8 cellular contexts compared by ENCODE assay signal in the genomic region with DNA sequence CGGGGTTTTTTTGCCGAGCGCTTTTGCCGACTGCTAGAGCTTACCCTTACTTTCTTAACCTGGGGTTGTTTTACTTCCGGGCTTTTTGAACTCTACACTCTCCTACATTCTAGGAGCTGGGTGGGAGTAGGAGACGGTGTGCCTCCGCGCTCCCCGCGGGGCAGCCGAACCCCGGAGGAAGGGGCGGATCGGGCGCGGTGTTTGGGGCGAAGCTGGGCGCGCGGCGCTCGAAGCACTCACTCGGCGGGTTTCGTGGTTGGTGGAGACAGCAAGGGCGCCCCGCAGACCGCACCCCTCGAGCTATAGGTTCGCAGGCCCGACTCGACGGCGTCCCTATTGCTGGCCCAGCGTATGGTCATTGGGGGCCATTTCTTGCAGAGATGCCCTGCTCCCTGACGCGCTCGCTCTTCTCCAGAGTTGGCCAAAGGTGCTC. TPM values are rescaled to one million over a fixed set of nuclear protein-coding genes. Genes with fewer than 3 reads are reported as not detected.
DNase-seq lines count a peak whose midpoint lies in the region; ATAC-seq and TF ChIP-seq lines count a peak whose summit lies in the region.

No MANE protein-coding gene starts in this region.

- intact Hi-C loops in head of caudate nucleus (cut with DNase I), result loop anchor here (10.0 kb wide), 1 partner anchor 436 kb away; a partner anchor contains a TSS

- H3K4me1 ChIP-seq in parathyroid adenoma (peaks cover 4% of the 10 kb centered on the region), urinary bladder (ENCODE audit: insufficient read depth) (no peaks in the 10 kb centered on the region)

- H3K27ac ChIP-seq in RWPE1 (peak overlapping the region; percentile 99), parathyroid adenoma (peak overlapping the region; percentile 96), urinary bladder (ENCODE audit: low read depth) (peak overlapping the region; percentile 95)

- CTCF ChIA-PET in RWPE1 (lab: Yijun Ruan, JAX), result interaction anchor here (0.6 to 1.2 kb wide), 6 partner anchors 11 to 231 kb away, joined by 3 to 4 read pairs (median 3); no protein-coding TSS in a partner anchor

- H3K27me3 ChIP-seq in parathyroid adenoma (ENCODE audit: control insufficient read depth, insufficient read depth, low read length), result no peaks in the 10 kb centered on the region

- H3K4me2 ChIP-seq in parathyroid adenoma (ENCODE audit: low read length), result peak overlapping the region; percentile 93

- DNase-seq in DMS79 (lab: John Stamatoyannopoulos, UW), result peak; percentile 22
- DNase-seq in HT1080 (ENCODE audit: low read depth), result peak; percentile 84
- DNase-seq in RWPE1 (ENCODE audit: low spot score), result peak; percentile 78
- DNase-seq in activated gamma-delta T cell treated with anti-CD3 and anti-CD28 coated beads, Interleukin-2, amount 50 U/mL, for 16 hours (ENCODE audit: low read depth), result peak; percentile 59
- peak in 40 of 42 donors; percentile 7 to 84 (median 70) for DNase-seq in head of caudate nucleus

- H3K4me3 ChIP-seq in parathyroid adenoma (ENCODE audit: low read depth, low read length), result peak overlapping the region; percentile 92
- H3K4me3 ChIP-seq in urinary bladder (ENCODE audit: low read depth, low read length), result peak overlapping the region; percentile 73

- TF ChIP-seq CTCF in RWPE1 (conservative IDR thresholded peaks at IDR 0.05; ENCODE audit: low read depth), result no peak
- no peak for TF ChIP-seq CTCF in parathyroid adenoma (IDR thresholded peaks at IDR 0.05)

- WGBS in urinary bladder, result under 1% methylated on average over 38 of the region's 38 CpGs

- peak overlapping the region; percentile 99 for H2AFZ ChIP-seq in parathyroid adenoma

- H3K9me3 ChIP-seq in parathyroid adenoma (ENCODE audit: control insufficient read depth, low read length), result no peaks in the 10 kb centered on the region

- H3K36me3 ChIP-seq in parathyroid adenoma (ENCODE audit: control insufficient read depth, insufficient read depth, low read length), result no peaks in the 10 kb centered on the region
- H3K36me3 ChIP-seq in urinary bladder (ENCODE audit: insufficient read depth), result peaks cover 2% of the 10 kb centered on the region

- H3K9ac ChIP-seq in parathyroid adenoma, result peak overlapping the region; percentile 44

- POLR2A ChIA-PET in RWPE1 (lab: Yijun Ruan, JAX; ENCODE audit: low non-redundant PET), result interaction anchor here (1.4 to 2.4 kb wide), 2 partner anchors 12 to 40 kb away, joined by 4 to 32 read pairs; no protein-coding TSS in a partner anchor

- H3K79me2 ChIP-seq in parathyroid adenoma, result no peaks in the 10 kb centered on the region

- peak; percentile 67 for ATAC-seq in GM21381 (IDR thresholded peaks at IDR 0.05; ENCODE audit: unreplicated experiment)

RNA-seq across cellular contexts. Expression of a gene that starts 0.2 kb away (rescaled TPM):
- total RNA-seq in HT1080 (2014; rRNA removed; shearing (Covaris generic)), result 11.4 and 13.3 TPM in 2 replicates
- 6.8 and 8.2 TPM in 2 replicates for polyA plus RNA-seq in HT1080 (2015; cell fraction: cytosol; rRNA removed)
- polyA plus RNA-seq in HT1080 (2015; cell fraction: nucleus; rRNA removed), result 33.3 and 37.5 TPM in 2 replicates
- total RNA-seq in urinary bladder, result 101 TPM
- 5.1 TPM for polyA plus RNA-seq in urinary bladder

Comparison
In these comparisons a context has a peak if more than half of its experiments do, and no peak if none do; other contexts are left out.
1. Peak in every context shown above with its lines: DNase-seq, ATAC-seq, H3K4me3 ChIP-seq and H3K27ac ChIP-seq.
2. DNase-seq: peak in every context shown above with its lines; median percentile 84 in HT1080; 78 in RWPE1; 70 in head of caudate nucleus; 59 in activated gamma-delta T cell treated with anti-CD3 and anti-CD28 coated beads, Interleukin-2, amount 50 U/mL, for 16 hours; 22 in DMS79.